In the genomic region with DNA sequence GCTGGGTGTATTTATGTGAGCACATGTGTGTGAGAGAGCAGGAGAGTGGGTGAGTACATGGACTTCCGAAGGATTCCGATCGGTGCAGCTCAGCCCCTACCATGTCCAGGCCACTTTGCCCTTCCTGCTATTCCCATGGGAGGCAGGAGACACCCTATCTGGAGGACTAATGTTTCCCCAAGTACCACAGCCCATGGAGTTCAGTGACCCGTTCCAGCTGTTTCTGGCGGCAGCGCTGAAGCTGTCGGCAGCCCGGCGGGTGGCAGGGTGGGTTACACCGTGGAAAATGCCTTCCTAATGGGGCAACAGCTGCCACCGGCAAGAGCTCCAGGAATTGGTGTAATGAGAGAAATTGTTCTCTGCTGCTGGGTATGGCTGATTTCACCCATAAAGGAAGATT, we compare ENCODE assay signal across 16 cellular contexts.
DNase-seq lines count a peak whose midpoint lies in the region; ATAC-seq lines count a peak whose summit lies in the region.
"Had no signal": no experiment of that assay in that cellular context is flagged by ENCODE, and none has a peak within 500 bp of the region (broad histone marks: within the 10 kb centered on the region; RNA-seq: fewer than 3 reads in every experiment).

No MANE protein-coding gene starts in this region.

- peak; percentile 24 for ATAC-seq in stimulated activated effector memory CD8-positive, alpha-beta T cell treated with anti-CD3 and anti-CD28 coated beads, Interleukin-12 subunit alpha, Interleukin-12 subunit beta, amount 100 ng/mL, for 72 hours
- ATAC-seq: PC-3 had no signal

- H3K36me3 ChIP-seq in SJCRH30 = no peaks in the 10 kb centered on the region

- H3K4me1 Mint-ChIP-seq in stimulated activated effector memory CD8-positive, alpha-beta T cell treated with anti-CD3 and anti-CD28 coated beads, Interleukin-12 subunit alpha, Interleukin-12 subunit beta, amount 100 ng/mL, for 72 hours = no peaks in the 10 kb centered on the region

- H3K4me3 ChIP-seq in SJCRH30 = peak overlapping the region; percentile 37

- peak overlapping the region; percentile 97 for H3K27ac ChIP-seq in SJCRH30
- H3K27ac ChIP-seq: HL-60 had no signal

- H3K4me3 Mint-ChIP-seq in stimulated activated effector memory CD8-positive, alpha-beta T cell treated with anti-CD3 and anti-CD28 coated beads, Interleukin-12 subunit alpha, Interleukin-12 subunit beta, amount 100 ng/mL, for 72 hours = no peak overlapping the region
- H3K4me3 Mint-ChIP-seq: HFFc6 had no signal

- no peaks in the 10 kb centered on the region for H3K9me3 ChIP-seq in SJCRH30 (replicated peaks)
- H3K9me3 ChIP-seq: Caco-2 had no signal

- peaks cover 13% of the 10 kb centered on the region for H3K9me3 Mint-ChIP-seq in stimulated activated effector memory CD8-positive, alpha-beta T cell treated with anti-CD3 and anti-CD28 coated beads, Interleukin-12 subunit alpha, Interleukin-12 subunit beta, amount 100 ng/mL, for 72 hours

- H3K27ac Mint-ChIP-seq in stimulated activated effector memory CD8-positive, alpha-beta T cell treated with anti-CD3 and anti-CD28 coated beads, Interleukin-12 subunit alpha, Interleukin-12 subunit beta, amount 100 ng/mL, for 72 hours = no peak overlapping the region
- H3K27ac Mint-ChIP-seq: HFFc6 had no signal

- peaks cover 47% of the 10 kb centered on the region for H3K4me1 ChIP-seq in SJCRH30
- H3K4me1 ChIP-seq: Caco-2 had no signal

- intact Hi-C loops in head of caudate nucleus (cut with DNase I) = no loop called here

- H3K36me3 Mint-ChIP-seq in stimulated activated effector memory CD8-positive, alpha-beta T cell treated with anti-CD3 and anti-CD28 coated beads, Interleukin-12 subunit alpha, Interleukin-12 subunit beta, amount 100 ng/mL, for 72 hours = no peaks in the 10 kb centered on the region

- H3K27me3 ChIP-seq in SJCRH30 = no peaks in the 10 kb centered on the region

- DNase-seq in DMS79 treated with DMSO at 0.1 percent for 48 hours (lab: John Stamatoyannopoulos, UW) (peak; percentile 34), DMS79 (lab: John Stamatoyannopoulos, UW) (no peak), SJCRH30 (peak; percentile 100), mesenteric fat pad (ENCODE audit: low spot score) (peak; percentile 68), head of caudate nucleus (no peak), inferior parietal cortex (ENCODE audit: extremely low spot score) (no peak)
- no peak for DNase-seq in stimulated activated effector memory CD8-positive, alpha-beta T cell treated with anti-CD3 and anti-CD28 coated beads, Interleukin-12 subunit alpha, Interleukin-12 subunit beta, amount 100 ng/mL, for 72 hours (ENCODE audit: low spot score in 2 of 2)
- no peak for DNase-seq in stimulated activated CD4-positive, alpha-beta T cell treated with anti-CD3 and anti-CD28 coated beads, Interleukin-4, amount 100 ng/mL, for 24 hours
- DNase-seq: 8988T, Caco-2, GOT3, HFFc6, NCI-H1436, NCI-H526, PC-3 had no signal

Comparison
In these comparisons a context has a peak if more than half of its experiments do, and no peak if none do; other contexts are left out.
1. DNase-seq: peak in DMS79 treated with DMSO at 0.1 percent for 48 hours (single experiment), SJCRH30 (2 of 2) and mesenteric fat pad (single experiment); none in DMS79 (single experiment), stimulated activated effector memory CD8-positive, alpha-beta T cell treated with anti-CD3 and anti-CD28 coated beads, Interleukin-12 subunit alpha, Interleukin-12 subunit beta, amount 100 ng/mL, for 72 hours (0 of 2), head of caudate nucleus (0 of 42), stimulated activated CD4-positive, alpha-beta T cell treated with anti-CD3 and anti-CD28 coated beads, Interleukin-4, amount 100 ng/mL, for 24 hours (single experiment) and inferior parietal cortex (single experiment).